Comparison of ENCODE assay signal across 15 cellular contexts in genomic region chr6:14621518-14621917, GRCh38.
DNase-seq lines count a peak whose midpoint lies in the region; ATAC-seq and TF ChIP-seq lines count a peak whose summit lies in the region.
"Had no signal": no experiment of that assay in that cellular context is flagged by ENCODE, and none has a peak within 500 bp of the region (broad histone marks: within the 10 kb centered on the region; RNA-seq: fewer than 3 reads in every experiment).

No MANE protein-coding gene starts in this region.

- no peaks in the 10 kb centered on the region for H4K20me1 ChIP-seq in BLaER1 treated with 17β-estradiol and CSF1 and Interleukin-3, amounts not matched to agents 10 nM and 100 nM
- H4K20me1 ChIP-seq in Loucy (ENCODE audit: insufficient read depth, low read length, poor library complexity, severe bottlenecking): no peaks in the 10 kb centered on the region
- no peaks in the 10 kb centered on the region for H4K20me1 ChIP-seq in osteoblast (ENCODE audit: insufficient read depth, low read length)

- DNase-seq in osteoblast (ENCODE audit: insufficient read length, low spot score, missing footprints) (peak; percentile 34), AG08396 (ENCODE audit: low spot score) (no peak), T-helper 9 cell (no peak)
- no peak for DNase-seq in activated CD8-positive, alpha-beta memory T cell treated with anti-CD3 and anti-CD28 coated beads, Interleukin-2, amount 50 U/mL, for 48 hours
- DNase-seq: activated CD4-positive, alpha-beta T cell treated with anti-CD3 and anti-CD28 coated beads for 36 hours; CD8-positive, alpha-beta memory T cell; mammary epithelial cell; NCI-H187; right cardiac atrium; substantia nigra had no signal

- H3K27ac ChIP-seq in BLaER1 treated with 17β-estradiol and CSF1 and Interleukin-3, amounts not matched to agents 10 nM and 100 nM: peak overlapping the region in 1 of 11 experiments; percentile 30; a peak in 4 of 22 replicates
- no peak overlapping the region for H3K27ac ChIP-seq in osteoblast (ENCODE audit: low read depth, low read length)
- H3K27ac ChIP-seq: cardiac muscle cell had no signal

- H3K9ac ChIP-seq in BLaER1 treated with 17β-estradiol and CSF1 and Interleukin-3, amounts not matched to agents 10 nM and 100 nM: peak overlapping the region in 3 of 11 experiments; percentile 3 to 46 (median 18); a peak in 2 of 22 replicates
- H3K9ac ChIP-seq in Loucy (ENCODE audit: low read depth, low read length, poor library complexity, severe bottlenecking): peak overlapping the region; percentile 40

- no peaks in the 10 kb centered on the region; a peak in 1 of 22 replicates for H3K27me3 ChIP-seq in BLaER1 treated with 17β-estradiol and CSF1 and Interleukin-3, amounts not matched to agents 10 nM and 100 nM
- H3K27me3 ChIP-seq in Loucy (ENCODE audit: insufficient read depth, low read length, poor library complexity, severe bottlenecking) (no peaks in the 10 kb centered on the region), osteoblast (ENCODE audit: insufficient read depth, low read length) (no peaks in the 10 kb centered on the region)
- H3K27me3 ChIP-seq: cardiac muscle cell had no signal

- H3K9me2 ChIP-seq in Loucy (replicated peaks; ENCODE audit: low read depth, low read length): no peaks in the 10 kb centered on the region; the same call in 1 of the 2 replicates

- H3K79me2 ChIP-seq in Loucy (ENCODE audit: insufficient read depth, low read length) (no peaks in the 10 kb centered on the region), osteoblast (ENCODE audit: insufficient read depth, low read length) (no peaks in the 10 kb centered on the region)

- H2AFZ ChIP-seq in Loucy (ENCODE audit: low read length) (no peak overlapping the region), osteoblast (ENCODE audit: low read length) (peak overlapping the region; percentile 27)

- H3K4me1 ChIP-seq in BLaER1 treated with 17β-estradiol and CSF1 and Interleukin-3, amounts not matched to agents 10 nM and 100 nM: peaks cover 20 to 32% (median 21%) of the 10 kb centered on the region in 10 experiments
- H3K4me1 ChIP-seq in Loucy (ENCODE audit: insufficient read depth, low read length, poor library complexity, severe bottlenecking) (peaks cover 80% of the 10 kb centered on the region), osteoblast (ENCODE audit: insufficient read depth, low read length) (no peaks in the 10 kb centered on the region)

- no peaks in the 10 kb centered on the region for H3K36me3 ChIP-seq in BLaER1 treated with 17β-estradiol and CSF1 and Interleukin-3, amounts not matched to agents 10 nM and 100 nM
- H3K36me3 ChIP-seq in Loucy (ENCODE audit: insufficient read depth, low read length) (no peaks in the 10 kb centered on the region), osteoblast (ENCODE audit: insufficient read depth, low read length) (no peaks in the 10 kb centered on the region)
- H3K36me3 ChIP-seq: cardiac muscle cell had no signal

- H3F3A ChIP-seq in Loucy (ENCODE audit: low read depth): peaks cover 4% of the 10 kb centered on the region

- peak overlapping the region in 2 of 10 experiments; percentile 9; a peak in 1 of 20 replicates for H3K4me3 ChIP-seq in BLaER1 treated with 17β-estradiol and CSF1 and Interleukin-3, amounts not matched to agents 10 nM and 100 nM
- H3K4me3 ChIP-seq in Loucy (ENCODE audit: low read length, poor library complexity, severe bottlenecking) (no peak overlapping the region), osteoblast (ENCODE audit: insufficient read depth, low read length) (no peak overlapping the region)
- H3K4me3 ChIP-seq: cardiac muscle cell had no signal

- H3K9me3 ChIP-seq in BLaER1 treated with 17β-estradiol and CSF1 and Interleukin-3, amounts not matched to agents 10 nM and 100 nM (replicated peaks in 1 of 11): peaks cover 0 to 2% (median under 1%) of the 10 kb centered on the region in 11 experiments; a peak in 14 of 22 replicates
- H3K9me3 ChIP-seq in Loucy (ENCODE audit: insufficient read depth, low read depth, low read length) (no peaks in the 10 kb centered on the region), osteoblast (ENCODE audit: low read depth, low read length) (no peaks in the 10 kb centered on the region)

- ATAC-seq in esophagus mucosa: peak; percentile 63
- ATAC-seq: activated CD4-positive, alpha-beta T cell treated with anti-CD3 and anti-CD28 coated beads for 36 hours; activated naive CD4-positive, alpha-beta T cell treated with anti-CD3 and anti-CD28 coated beads, Interleukin-2, amount 50 U/mL, for 72 hours had no signal

- TF ChIP-seq CTCF in Loucy (conservative IDR thresholded peaks at IDR 0.05; ENCODE audit: low read length): no peak
- TF ChIP-seq CTCF in osteoblast (IDR thresholded peaks at IDR 0.05; ENCODE audit: extremely low read depth, low read depth, low read length): no peak

- peak overlapping the region; percentile 50 to 92 (median 72) for H3K4me2 ChIP-seq in BLaER1 treated with 17β-estradiol and CSF1 and Interleukin-3, amounts not matched to agents 10 nM and 100 nM
- H3K4me2 ChIP-seq in Loucy (ENCODE audit: low read depth, low read length, poor library complexity, severe bottlenecking) (no peak overlapping the region), osteoblast (ENCODE audit: insufficient read depth, low read length) (no peak overlapping the region)

Comparison
In these comparisons a context has a peak if more than half of its experiments do, and no peak if none do; other contexts are left out.
1. H3K4me2 ChIP-seq: peak in BLaER1 treated with 17β-estradiol and CSF1 and Interleukin-3, amounts not matched to agents 10 nM and 100 nM (11 of 11); none in Loucy (single experiment) and osteoblast (single experiment).